In the genomic region with DNA sequence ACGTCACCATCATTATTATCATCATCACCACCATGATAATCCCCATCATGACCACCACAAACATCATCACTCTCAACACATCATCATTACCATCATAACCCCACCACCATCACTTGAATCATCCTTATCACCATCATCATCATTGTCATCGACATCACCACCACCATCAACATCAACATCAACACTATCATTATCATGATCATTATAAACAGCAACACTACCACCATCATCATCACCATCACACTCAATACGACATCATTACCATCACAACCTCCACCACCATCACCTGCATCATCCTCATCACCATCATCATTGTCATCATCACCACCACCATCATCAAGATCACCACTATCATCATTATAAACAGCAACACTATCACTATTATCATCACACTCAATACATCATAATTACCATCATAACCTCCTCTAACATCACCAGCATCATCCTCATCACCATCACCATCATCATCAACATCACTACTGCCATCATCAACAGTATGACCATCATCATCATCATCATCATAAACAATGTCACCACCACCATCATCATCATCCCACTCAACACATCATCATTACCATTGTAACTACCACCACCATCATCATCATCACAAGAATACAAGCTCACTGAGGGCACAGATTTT, we compare ENCODE assay signal across 28 cellular contexts.
"Had no signal": no experiment of that assay in that cellular context is flagged by ENCODE, and none has a peak within 500 bp of the region (broad histone marks: within the 10 kb centered on the region; RNA-seq: fewer than 3 reads in every experiment).

No MANE protein-coding gene starts in this region.

- H3K36me3 ChIP-seq: ascending aorta, cardiac muscle cell had no signal

- H3K27ac ChIP-seq: ascending aorta, cardiac muscle cell, VCaP had no signal

- DNase-seq: activated B cell treated with CpG ODN at 0.5 μM for 24 hours; activated CD4-positive, alpha-beta memory T cell treated with anti-CD3 and anti-CD28 coated beads for 36 hours; activated CD4-positive, alpha-beta T cell treated with anti-CD3 and anti-CD28 coated beads for 4 hours; activated CD4-positive, alpha-beta T cell treated with anti-CD3 and anti-CD28 coated beads, Interleukin-2, amount 10 ng/mL, durations not matched to agents 24 days and 14 days; activated CD4-positive, alpha-beta T cell treated with anti-CD3 and anti-CD28 coated beads, Interleukin-2, amount 50 U/mL, for 1 hour; activated CD4-positive, alpha-beta T cell treated with anti-CD3 and anti-CD28 coated beads, Interleukin-2, amount 50 U/mL, for 4 hours; activated CD4-positive, CD25-positive, alpha-beta regulatory T cell treated with anti-CD3 and anti-CD28 coated beads, Interleukin-2, amount 50 U/mL, for 72 hours; activated CD8-positive, alpha-beta memory T cell treated with anti-CD3 and anti-CD28 coated beads, Interleukin-2, amount 50 U/mL, for 4 hours; activated CD8-positive, alpha-beta T cell treated with anti-CD3 and anti-CD28 coated beads for 36 hours; activated effector memory CD4-positive, alpha-beta T cell treated with Interleukin-2 at 50 U/mL for 16 hours; activated gamma-delta T cell; activated naive CD4-positive, alpha-beta T cell treated with anti-CD3 and anti-CD28 coated beads, Interleukin-2, amount 10 ng/mL, durations not matched to agents 7 days and 5 days; activated naive CD4-positive, alpha-beta T cell treated with Interleukin-2 at 50 U/mL for 16 hours; activated naive CD8-positive, alpha-beta T cell treated with anti-CD3 and anti-CD28 coated beads, Interleukin-2, amount 10 ng/mL, durations not matched to agents 7 days and 5 days; activated naive CD8-positive, alpha-beta T cell treated with anti-CD3 and anti-CD28 coated beads, Interleukin-2, amount 50 U/mL, for 24 hours; activated T-cell treated with anti-CD3 and anti-CD28 coated beads, Interleukin-2, amount 50 U/mL, for 24 hours; activated T-cell treated with anti-CD3 and anti-CD28 coated beads, Interleukin-2, amount 50 U/mL, for 48 hours; amygdala; anterior cingulate cortex; caudate nucleus; cerebellar nuclear complex; T-helper 2 cell; T-helper 9 cell had no signal

- H3K9me3 ChIP-seq: ascending aorta had no signal

- H3K4me3 ChIP-seq: ascending aorta, cardiac muscle cell had no signal

- FAIRE-seq: bronchial epithelial cell, TTC549 had no signal

- H3K4me1 ChIP-seq: ascending aorta had no signal
